ENCODE assay signal across 25 cellular contexts in the genomic region with DNA sequence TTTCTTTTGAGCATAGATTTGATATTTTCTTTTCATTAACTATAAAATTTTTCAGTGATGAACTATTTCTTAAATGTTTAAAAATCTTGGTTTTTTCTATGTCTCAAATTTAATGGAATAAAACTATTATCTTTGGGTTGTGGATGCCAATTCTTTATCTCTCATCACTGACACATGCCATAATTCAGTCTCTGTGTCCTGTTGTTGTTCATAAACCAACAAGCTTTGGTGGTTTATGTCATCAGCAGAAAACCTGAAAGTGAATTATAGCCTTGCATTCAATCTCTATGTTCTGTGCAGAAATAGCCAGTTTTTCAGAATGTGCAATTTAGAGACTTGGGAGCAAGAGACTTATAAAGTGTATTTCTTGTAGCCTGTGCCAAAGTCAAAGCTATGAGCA.
DNase-seq lines count a peak whose midpoint lies in the region; ATAC-seq and TF ChIP-seq lines count a peak whose summit lies in the region.
"Had no signal": no experiment of that assay in that cellular context is flagged by ENCODE, and none has a peak within 500 bp of the region (broad histone marks: within the 10 kb centered on the region; RNA-seq: fewer than 3 reads in every experiment).

No MANE protein-coding gene starts in this region.

- H3K9me2 ChIP-seq in PC-9 (ENCODE audit: insufficient read depth) = no peaks in the 10 kb centered on the region

- POLR2A ChIA-PET in PC-9 (lab: Charles Lee; ENCODE audit: unreplicated experiment) = no interaction called here

- CTCF ChIA-PET in PC-9 (lab: Charles Lee) = no interaction called here
- CTCF ChIA-PET in activated CD8-positive, alpha-beta memory T cell treated with anti-CD3 and anti-CD28 coated beads, Interleukin-2, amount 10 ng/mL, durations not matched to agents 7 days and 5 days (lab: Charles Lee) = no interaction called here

- no peak overlapping the region for H3K27ac ChIP-seq in PC-9
- H3K27ac ChIP-seq: 22Rv1, SJSA1 had no signal

- TF ChIP-seq CTCF in PC-9 (conservative IDR thresholded peaks at IDR 0.05) = no peak

- no peaks in the 10 kb centered on the region; the same call in 1 of the 2 replicates for H3K9me3 ChIP-seq in PC-9 (ENCODE audit: insufficient read depth, low read depth)
- H3K9me3 ChIP-seq: HAP-1, SJSA1 had no signal

- no peaks in the 10 kb centered on the region for H3K27me3 ChIP-seq in PC-9 (ENCODE audit: insufficient read depth, low read depth)
- H3K27me3 ChIP-seq: SJSA1 had no signal

- no peaks in the 10 kb centered on the region for H3K4me1 Mint-ChIP-seq in memory B cell
- H3K4me1 Mint-ChIP-seq in activated CD8-positive, alpha-beta memory T cell treated with anti-CD3 and anti-CD28 coated beads, Interleukin-2, amount 10 ng/mL, durations not matched to agents 7 days and 5 days = no peaks in the 10 kb centered on the region

- H3K4me3 ChIP-seq in PC-9 = peak overlapping the region; percentile 48; the same call in 1 of the 2 replicates
- H3K4me3 ChIP-seq: HAP-1, K562, SJSA1 had no signal

- DNase-seq in DMS53 (lab: John Stamatoyannopoulos, UW) (peak; percentile 17), DMS53 treated with DMSO at 0.1 percent for 48 hours (lab: John Stamatoyannopoulos, UW; ENCODE audit: unreplicated experiment) (no peak), M059J (ENCODE audit: low read depth) (peak; percentile 1), PC-9 (no peak), memory B cell (ENCODE audit: low spot score in 2 of 2) (no peak), NCI-H187 treated with DMSO at 0.1 percent for 48 hours (lab: John Stamatoyannopoulos, UW) (no peak), islet precursor cell (no peak)
- DNase-seq in activated CD8-positive, alpha-beta memory T cell treated with anti-CD3 and anti-CD28 coated beads, Interleukin-2, amount 10 ng/mL, durations not matched to agents 7 days and 5 days = no peak
- DNase-seq: Calu3, GOT3, HFFc6, Kasumi-1, NCI-H2081, NCI-H2227 treated with DMSO at 0.1 percent for 48 hours, NCI-H69, PC-3, SW 1271, T-helper 9 cell had no signal

- intact Hi-C loops in PC-9 (cut with micrococcal nuclease; ENCODE audit: unreplicated experiment) = no loop called here

- H2AFZ ChIP-seq in PC-9 = peak overlapping the region; percentile 74

- H3F3A ChIP-seq in PC-9 (ENCODE audit: insufficient read depth, low read depth) = no peaks in the 10 kb centered on the region

- no peaks in the 10 kb centered on the region for H3K36me3 ChIP-seq in PC-9 (ENCODE audit: low read depth)
- H3K36me3 ChIP-seq: HAP-1, SJSA1 had no signal

- no peaks in the 10 kb centered on the region for H3K79me2 ChIP-seq in PC-9 (ENCODE audit: low read depth)

- no peaks in the 10 kb centered on the region for H3K9me3 Mint-ChIP-seq in memory B cell
- H3K9me3 Mint-ChIP-seq in activated CD8-positive, alpha-beta memory T cell treated with anti-CD3 and anti-CD28 coated beads, Interleukin-2, amount 10 ng/mL, durations not matched to agents 7 days and 5 days (ENCODE audit: low read depth) = peaks cover 8% of the 10 kb centered on the region
- H3K9me3 Mint-ChIP-seq: HFFc6 had no signal

- H4K20me1 ChIP-seq in PC-9 (ENCODE audit: insufficient read depth) = no peaks in the 10 kb centered on the region

- peak overlapping the region; percentile 39 for H3K4me3 Mint-ChIP-seq in memory B cell
- H3K4me3 Mint-ChIP-seq in activated CD8-positive, alpha-beta memory T cell treated with anti-CD3 and anti-CD28 coated beads, Interleukin-2, amount 10 ng/mL, durations not matched to agents 7 days and 5 days = no peak overlapping the region
- H3K4me3 Mint-ChIP-seq: HFFc6; T-helper 1 cell treated with Interleukin-12 subunit alpha and Interleukin-12 subunit beta and Interleukin-4 antibody, amounts not matched to agents 30 μg/mL and 1 μg/mL, for 36 hours had no signal

- no peaks in the 10 kb centered on the region for H3K4me1 ChIP-seq in PC-9 (replicated peaks; ENCODE audit: insufficient read depth)
- H3K4me1 ChIP-seq: HAP-1, SJSA1 had no signal

- peak overlapping the region; percentile 65 for H3K4me2 ChIP-seq in PC-9

- no peak for ATAC-seq in memory B cell (ENCODE audit: low read depth)
- ATAC-seq in activated CD8-positive, alpha-beta memory T cell treated with anti-CD3 and anti-CD28 coated beads, Interleukin-2, amount 10 ng/mL, durations not matched to agents 7 days and 5 days = no peak
- ATAC-seq: HepG2, K562, PC-3, Right ventricle myocardium inferior had no signal

- no TSS peak for BruUV-seq in PC-9 (replicated peaks; lab: Mats Ljungman, UMichigan)

- no peaks in the 10 kb centered on the region for H3K36me3 Mint-ChIP-seq in memory B cell
- no peaks in the 10 kb centered on the region for H3K36me3 Mint-ChIP-seq in activated CD8-positive, alpha-beta memory T cell treated with anti-CD3 and anti-CD28 coated beads, Interleukin-2, amount 10 ng/mL, durations not matched to agents 7 days and 5 days

- no peak overlapping the region for H3K27ac Mint-ChIP-seq in memory B cell
- H3K27ac Mint-ChIP-seq in activated CD8-positive, alpha-beta memory T cell treated with anti-CD3 and anti-CD28 coated beads, Interleukin-2, amount 10 ng/mL, durations not matched to agents 7 days and 5 days = no peak overlapping the region
- H3K27ac Mint-ChIP-seq: HFFc6; T-helper 1 cell treated with Interleukin-12 subunit alpha and Interleukin-12 subunit beta and Interleukin-4 antibody, amounts not matched to agents 30 μg/mL and 1 μg/mL, for 36 hours had no signal

- H3K27me3 Mint-ChIP-seq in memory B cell = peaks cover 4% of the 10 kb centered on the region
- H3K27me3 Mint-ChIP-seq in activated CD8-positive, alpha-beta memory T cell treated with anti-CD3 and anti-CD28 coated beads, Interleukin-2, amount 10 ng/mL, durations not matched to agents 7 days and 5 days = no peaks in the 10 kb centered on the region

Comparison
In these comparisons a context has a peak if more than half of its experiments do, and no peak if none do; other contexts are left out.
1. DNase-seq: peak in DMS53 (single experiment) and M059J (single experiment); none in DMS53 treated with DMSO at 0.1 percent for 48 hours (single experiment), PC-9 (0 of 2), memory B cell (0 of 2), NCI-H187 treated with DMSO at 0.1 percent for 48 hours (single experiment), activated CD8-positive, alpha-beta memory T cell treated with anti-CD3 and anti-CD28 coated beads, Interleukin-2, amount 10 ng/mL, durations not matched to agents 7 days and 5 days (single experiment) and islet precursor cell (single experiment).